ENCODE assay signal across 8 cellular contexts in the genomic region with DNA sequence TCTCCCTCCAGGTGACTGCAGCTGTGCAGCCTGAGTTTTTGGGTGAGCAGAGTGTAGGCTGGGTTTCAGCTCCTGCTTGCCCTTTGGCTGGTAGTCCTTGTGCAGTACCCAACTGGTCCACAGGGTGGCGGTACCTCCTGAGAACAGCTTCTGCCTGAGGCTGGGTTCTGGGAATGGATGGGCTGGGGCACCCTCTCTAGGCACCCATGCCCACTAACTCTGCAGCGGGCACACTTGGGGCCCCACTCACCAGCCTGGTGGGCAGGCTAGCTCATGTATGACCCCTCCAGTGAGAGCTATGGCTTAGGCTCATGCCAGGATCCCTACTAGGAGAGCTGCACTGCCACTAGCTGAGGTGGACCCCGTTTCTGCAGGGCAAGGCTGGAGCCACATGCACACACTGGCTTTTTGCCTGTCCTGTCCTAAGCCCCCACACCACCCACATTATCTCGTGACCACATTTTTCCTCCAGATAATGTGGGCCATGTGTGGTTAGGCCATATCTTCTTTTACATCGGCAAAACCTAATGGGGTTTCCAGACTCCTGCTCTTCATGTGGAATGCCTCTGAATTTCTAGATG. TPM values are rescaled to one million over a fixed set of nuclear protein-coding genes. Genes with fewer than 3 reads are reported as not detected.
DNase-seq lines count a peak whose midpoint lies in the region; ATAC-seq and TF ChIP-seq lines count a peak whose summit lies in the region.

No MANE protein-coding gene starts in this region.

- H3K4me3 ChIP-seq in epithelial cell of proximal tubule (ENCODE audit: low read depth, low read length) = no peak overlapping the region

- H3K4me3 Mint-ChIP-seq in natural killer cell treated with Interleukin-12 subunit alpha and Interleukin-12 subunit beta and Interleukin-15 and Interleukin-18, amount 100 ng/mL, for 72 hours = no peak overlapping the region

- no peaks in the 10 kb centered on the region for H3K9me3 Mint-ChIP-seq in natural killer cell treated with Interleukin-12 subunit alpha and Interleukin-12 subunit beta and Interleukin-15 and Interleukin-18, amount 100 ng/mL, for 72 hours

- H3K4me1 Mint-ChIP-seq in natural killer cell treated with Interleukin-12 subunit alpha and Interleukin-12 subunit beta and Interleukin-15 and Interleukin-18, amount 100 ng/mL, for 72 hours (ENCODE audit: low read depth in 2 of 2) = peaks cover 4 to 5% of the 10 kb centered on the region in 2 donors

- peak; percentile 56 for ATAC-seq in HG03354 (IDR thresholded peaks at IDR 0.05; ENCODE audit: poor library complexity, severe bottlenecking, unreplicated experiment)
- ATAC-seq in natural killer cell treated with Interleukin-12 subunit alpha and Interleukin-12 subunit beta and Interleukin-15 and Interleukin-18, amount 100 ng/mL, for 72 hours = peak; percentile 81 to 82

- H3K36me3 Mint-ChIP-seq in natural killer cell treated with Interleukin-12 subunit alpha and Interleukin-12 subunit beta and Interleukin-15 and Interleukin-18, amount 100 ng/mL, for 72 hours = no peaks in the 10 kb centered on the region

- TF ChIP-seq CTCF in epithelial cell of proximal tubule (conservative IDR thresholded peaks at IDR 0.05; ENCODE audit: low read depth, low read length) = peak; percentile 84

- H3K27ac Mint-ChIP-seq in natural killer cell treated with Interleukin-12 subunit alpha and Interleukin-12 subunit beta and Interleukin-15 and Interleukin-18, amount 100 ng/mL, for 72 hours = no peak overlapping the region

- DNase-seq in NCI-H187 (lab: John Stamatoyannopoulos, UW) (peak; percentile 30 to 72), NCI-H187 treated with DMSO at 0.1 percent for 48 hours (lab: John Stamatoyannopoulos, UW) (no peak), NOMO-1 treated with dmso at 0.1 percent for 144 hours (lab: John Stamatoyannopoulos, UW; ENCODE audit: unreplicated experiment) (peak; percentile 13), epithelial cell of proximal tubule (ENCODE audit: low read depth) (no peak)
- DNase-seq in activated CD8-positive, alpha-beta memory T cell treated with anti-CD3 and anti-CD28 coated beads, Interleukin-2, amount 50 U/mL, for 1 hour (ENCODE audit: extremely low read depth) = peak; percentile 64
- peak; percentile 81 for DNase-seq in natural killer cell treated with Interleukin-12 subunit alpha and Interleukin-12 subunit beta and Interleukin-15 and Interleukin-18, amount 100 ng/mL, for 72 hours (ENCODE audit: low spot score)
- DNase-seq in stimulated activated naive CD4-positive, alpha-beta T cell (lab: John Stamatoyannopoulos, UW) = peak; percentile 59 to 89 (median 82)

- peaks cover 5 to 6% of the 10 kb centered on the region in 2 donors for H3K27me3 Mint-ChIP-seq in natural killer cell treated with Interleukin-12 subunit alpha and Interleukin-12 subunit beta and Interleukin-15 and Interleukin-18, amount 100 ng/mL, for 72 hours

RNA-seq across cellular contexts. Expression of gene GSTM4, which starts 15.5 kb away (rescaled TPM):
- 2.1 and 10.7 TPM in 2 replicates for total RNA-seq in epithelial cell of proximal tubule
- total RNA-seq in natural killer cell treated with Interleukin-12 subunit alpha and Interleukin-12 subunit beta and Interleukin-15 and Interleukin-18, amount 100 ng/mL, for 72 hours = 10 to 100 TPM in 1 of 2 donors, 1 to 10 TPM in 1; 8.4 to 25.1 TPM

RNA-seq across cellular contexts. Expression of gene AMPD2, which starts 20.7 kb away (rescaled TPM):
- total RNA-seq in epithelial cell of proximal tubule = 63.8 and 110 TPM in 2 replicates
- 100 to 1,000 TPM in 1 of 2 donors, 10 to 100 TPM in 1; 79.0 to 144 TPM for total RNA-seq in natural killer cell treated with Interleukin-12 subunit alpha and Interleukin-12 subunit beta and Interleukin-15 and Interleukin-18, amount 100 ng/mL, for 72 hours

RNA-seq across cellular contexts. Expression of gene GNAT2, which starts 21.0 kb away (rescaled TPM):
- total RNA-seq in epithelial cell of proximal tubule = 0.58 TPM in 1 of 2 replicates, not detected in the other
- total RNA-seq in natural killer cell treated with Interleukin-12 subunit alpha and Interleukin-12 subunit beta and Interleukin-15 and Interleukin-18, amount 100 ng/mL, for 72 hours = under 1 TPM in 1 of 2 donors, not detected in 1; 0.64 TPM

RNA-seq across cellular contexts. Expression of gene GSTM2, which starts 27.5 kb away (rescaled TPM):
- total RNA-seq in epithelial cell of proximal tubule = 6.8 and 8.9 TPM in 2 replicates
- 10 to 100 TPM in 1 of 2 donors, 1 to 10 TPM in 1; 3.6 to 10.8 TPM for total RNA-seq in natural killer cell treated with Interleukin-12 subunit alpha and Interleukin-12 subunit beta and Interleukin-15 and Interleukin-18, amount 100 ng/mL, for 72 hours

RNA-seq across cellular contexts. Expression of gene GSTM1, which starts 47.2 kb away (rescaled TPM):
- not detected in 2 replicates for total RNA-seq in epithelial cell of proximal tubule
- 10 to 100 TPM in 1 of 2 donors, not detected in 1; 43.1 TPM for total RNA-seq in natural killer cell treated with Interleukin-12 subunit alpha and Interleukin-12 subunit beta and Interleukin-15 and Interleukin-18, amount 100 ng/mL, for 72 hours

Comparison
In these comparisons a context has a peak if more than half of its experiments do, and no peak if none do; other contexts are left out.
1. DNase-seq: peak in NCI-H187 (2 of 2), NOMO-1 treated with dmso at 0.1 percent for 144 hours (single experiment), activated CD8-positive, alpha-beta memory T cell treated with anti-CD3 and anti-CD28 coated beads, Interleukin-2, amount 50 U/mL, for 1 hour (single experiment), natural killer cell treated with Interleukin-12 subunit alpha and Interleukin-12 subunit beta and Interleukin-15 and Interleukin-18, amount 100 ng/mL, for 72 hours (single experiment) and stimulated activated naive CD4-positive, alpha-beta T cell (6 of 6); none in NCI-H187 treated with DMSO at 0.1 percent for 48 hours (single experiment) and epithelial cell of proximal tubule (single experiment).